Comparison of ENCODE assay signal across 9 cellular contexts in the genomic region with DNA sequence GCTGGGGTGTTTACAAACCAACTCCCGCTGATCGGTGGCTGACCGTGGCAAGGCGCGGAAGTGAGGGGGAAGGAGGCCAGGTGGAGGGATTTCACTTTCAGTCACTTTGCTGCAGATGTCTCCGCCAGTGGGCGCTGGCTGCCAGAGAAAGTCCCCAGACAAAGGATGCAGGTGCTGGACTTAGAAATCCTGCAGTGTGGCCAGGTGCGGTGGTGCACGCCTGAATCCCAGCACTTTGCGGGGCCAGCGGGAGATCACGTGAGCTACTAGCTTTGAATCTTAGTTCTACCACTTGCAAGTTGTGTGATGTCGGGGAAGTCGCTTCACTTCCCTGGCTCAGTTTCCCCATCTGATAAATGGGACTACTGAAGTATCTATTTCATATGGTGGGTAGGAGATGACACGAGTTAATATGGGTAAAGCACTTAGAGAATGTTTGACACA.
A peak's percentile ranks its signal among the peaks of the same experiment; 100 is the strongest.
DNase-seq lines count a peak whose midpoint lies in the region; FAIRE-seq and TF ChIP-seq lines count a peak whose summit lies in the region.
"Had no signal": no experiment of that assay in that cellular context is flagged by ENCODE, and none has a peak within 500 bp of the region (broad histone marks: within the 10 kb centered on the region; RNA-seq: fewer than 3 reads in every experiment).

No MANE protein-coding gene starts in this region.

- no peak overlapping the region for H4K8ac ChIP-seq in H9 (replicated peaks; ENCODE audit: insufficient read length, low read depth, low read length)

- no peak overlapping the region for H2BK5ac ChIP-seq in H9 (ENCODE audit: insufficient read length, low read length)

- intact Hi-C loops in ascending aorta (cut with DNase I): no loop called here

- H2BK120ac ChIP-seq in H9 (ENCODE audit: low read depth, low read length, poor library complexity, severe bottlenecking): no peak overlapping the region

- H4K5ac ChIP-seq in H9 (ENCODE audit: insufficient read length, low read depth, low read length): no peak overlapping the region

- H2AK5ac ChIP-seq in H9 (ENCODE audit: insufficient read length, low read length): no peak overlapping the region

- peak overlapping the region; percentile 49 to 62 for H3K4me3 Mint-ChIP-seq in H9

- H2BK20ac ChIP-seq in H9 (ENCODE audit: low read depth, low read length, poor library complexity, severe bottlenecking): no peak overlapping the region

- H3K79me2 ChIP-seq in H9 (ENCODE audit: insufficient read depth, low read length): no peaks in the 10 kb centered on the region

- TF ChIP-seq CTCF in H9 (conservative IDR thresholded peaks at IDR 0.05) (peak; percentile 90), ascending aorta (IDR thresholded peaks at IDR 0.05) (no peak)

- no peak overlapping the region for H3K23ac ChIP-seq in H9 (ENCODE audit: insufficient read length, low read depth, low read length)

- H3K4me3 ChIP-seq in iPS-18c (ENCODE audit: insufficient read depth, low read depth, low read length): peak overlapping the region; percentile 2; the same call in 1 of the 2 replicates
- no peak overlapping the region for H3K4me3 ChIP-seq in ascending aorta
- H3K4me3 ChIP-seq: ovary had no signal

- H3T11ph ChIP-seq in H9 (ENCODE audit: low read length): no peak overlapping the region

- H3K27me3 ChIP-seq in H9 (ENCODE audit: insufficient read depth, low read length) (no peaks in the 10 kb centered on the region), ascending aorta (no peaks in the 10 kb centered on the region)
- H3K27me3 ChIP-seq: ovary had no signal

- H3K36me3 Mint-ChIP-seq in H9 (ENCODE audit: insufficient read depth in 1 of 3, low read depth in 3 of 3): no peaks in the 10 kb centered on the region

- no peak overlapping the region for H3K9ac ChIP-seq in H9 (ENCODE audit: extremely low read depth, insufficient read length, low read length)

- no peak overlapping the region for H4K91ac ChIP-seq in H9 (ENCODE audit: insufficient read length, low read depth, low read length)

- H2AFZ ChIP-seq in H9 (ENCODE audit: low read length): no peak overlapping the region

- no CpG with 5 or more reads among the region's 15 CpGs for WGBS in H9 (ENCODE audit: extremely low coverage, insufficient read length, low lambda C conversion rate)

- peak; percentile 94 for FAIRE-seq in GM12891 (lab: Jason Lieb, UNC)

- DNase-seq in GM12891 (ENCODE audit: insufficient read length, low spot score): peak; percentile 69
- DNase-seq in H9: peak; percentile 94
- DNase-seq in NCI-H187 treated with DMSO at 0.1 percent for 48 hours (lab: John Stamatoyannopoulos, UW): peak; percentile 32
- DNase-seq in activated T-cell treated with anti-CD3 and anti-CD28 coated beads for 48 hours (ENCODE audit: low read depth): peak; percentile 45
- peak; percentile 22 to 24 for DNase-seq in stimulated activated CD8-positive, alpha-beta memory T cell treated with anti-CD3 and anti-CD28 coated beads, Interleukin-2, amount 100 ng/mL, for 48 hours (ENCODE audit: low read depth in 2 of 2)
- no peak for DNase-seq in ascending aorta (ENCODE audit: low spot score in 2 of 2)
- no peak for DNase-seq in cerebellum (ENCODE audit: low spot score)

- peak overlapping the region; percentile 34; the same call in 1 of the 2 replicates for H3K14ac ChIP-seq in H9 (ENCODE audit: insufficient read depth, low read length)

- H3K4me1 ChIP-seq in H9 (ENCODE audit: insufficient read depth, low read length) (peaks cover 4% of the 10 kb centered on the region), ascending aorta (no peaks in the 10 kb centered on the region)

- H3K4ac ChIP-seq in H9 (ENCODE audit: low read depth, low read length): no peak overlapping the region

- peak overlapping the region in 2 of 3 experiments; percentile 85 to 88; a peak in 6 of 7 replicates for H3K27ac Mint-ChIP-seq in H9

- H3K23me2 ChIP-seq in H9 (ENCODE audit: insufficient read length, low read depth, low read length, poor library complexity, severe bottlenecking): peaks cover 4% of the 10 kb centered on the region

- TF ChIP-seq POLR2A in GM12891 (IDR thresholded peaks at IDR 0.05; ENCODE audit: low read depth, low read length): no peak

- no peak overlapping the region for H3K56ac ChIP-seq in H9 (ENCODE audit: insufficient read length, low read depth, low read length)

- no peak overlapping the region for H3K27ac ChIP-seq in H9 (ENCODE audit: insufficient read length, low read depth, low read length)
- H3K27ac ChIP-seq in ascending aorta: no peak overlapping the region
- H3K27ac ChIP-seq: ovary had no signal

- H3K79me1 ChIP-seq in H9 (ENCODE audit: insufficient read depth, low read depth, low read length, poor library complexity, severe bottlenecking): no peaks in the 10 kb centered on the region

- H2BK12ac ChIP-seq in H9 (ENCODE audit: insufficient read length, low read depth, low read length): no peak overlapping the region

- H3K9me3 ChIP-seq in H9 (ENCODE audit: control insufficient read depth, low read depth, low read length): no peaks in the 10 kb centered on the region
- peaks cover 4% of the 10 kb centered on the region for H3K9me3 ChIP-seq in iPS-18c (ENCODE audit: control insufficient read depth, insufficient read depth, low read length)
- no peaks in the 10 kb centered on the region for H3K9me3 ChIP-seq in ascending aorta
- H3K9me3 ChIP-seq: ovary had no signal

- H2BK15ac ChIP-seq in H9 (ENCODE audit: low read depth, low read length): no peak overlapping the region

- peaks cover 17 to 20% of the 10 kb centered on the region in 2 experiments for H3K4me1 Mint-ChIP-seq in H9

- no peak overlapping the region for H3K18ac ChIP-seq in H9 (ENCODE audit: insufficient read length, low read depth, low read length)

- H4K20me1 ChIP-seq in H9 (ENCODE audit: control insufficient read depth, insufficient read depth, insufficient read length): no peaks in the 10 kb centered on the region

- no peaks in the 10 kb centered on the region for H3K9me3 Mint-ChIP-seq in H9

- no peaks in the 10 kb centered on the region; the same call in 1 of the 2 replicates for H3K27me3 Mint-ChIP-seq in H9 (ENCODE audit: low read depth)

- H3K4me2 ChIP-seq in H9 (ENCODE audit: insufficient read depth, insufficient read length, low read length): peak overlapping the region; percentile 31

- H3K36me3 ChIP-seq in ascending aorta: no peaks in the 10 kb centered on the region
- H3K36me3 ChIP-seq: ovary had no signal

TF ChIP-seq in GM12891, 5 proteins besides CTCF, POLR2A, EP300 and RAD21:
- TF ChIP-seq SPI1 (IDR thresholded peaks at IDR 0.05; ENCODE audit: low read depth, low read length) (peak; percentile 57), POU2F2 (IDR thresholded peaks at IDR 0.05; ENCODE audit: low read depth, low read length) (peak; percentile 80; the same call in 1 of the 2 replicates), POLR2AphosphoS5 (IDR thresholded peaks at IDR 0.05; ENCODE audit: low read depth, low read length) (no peak)

Comparison
In these comparisons a context has a peak if more than half of its experiments do, and no peak if none do; other contexts are left out.
1. DNase-seq: peak in GM12891 (single experiment), H9 (single experiment), NCI-H187 treated with DMSO at 0.1 percent for 48 hours (single experiment), activated T-cell treated with anti-CD3 and anti-CD28 coated beads for 48 hours (single experiment) and stimulated activated CD8-positive, alpha-beta memory T cell treated with anti-CD3 and anti-CD28 coated beads, Interleukin-2, amount 100 ng/mL, for 48 hours (2 of 2); none in ascending aorta (0 of 2) and cerebellum (single experiment).